ENCODE assay signal across 20 cellular contexts in the genomic region with DNA sequence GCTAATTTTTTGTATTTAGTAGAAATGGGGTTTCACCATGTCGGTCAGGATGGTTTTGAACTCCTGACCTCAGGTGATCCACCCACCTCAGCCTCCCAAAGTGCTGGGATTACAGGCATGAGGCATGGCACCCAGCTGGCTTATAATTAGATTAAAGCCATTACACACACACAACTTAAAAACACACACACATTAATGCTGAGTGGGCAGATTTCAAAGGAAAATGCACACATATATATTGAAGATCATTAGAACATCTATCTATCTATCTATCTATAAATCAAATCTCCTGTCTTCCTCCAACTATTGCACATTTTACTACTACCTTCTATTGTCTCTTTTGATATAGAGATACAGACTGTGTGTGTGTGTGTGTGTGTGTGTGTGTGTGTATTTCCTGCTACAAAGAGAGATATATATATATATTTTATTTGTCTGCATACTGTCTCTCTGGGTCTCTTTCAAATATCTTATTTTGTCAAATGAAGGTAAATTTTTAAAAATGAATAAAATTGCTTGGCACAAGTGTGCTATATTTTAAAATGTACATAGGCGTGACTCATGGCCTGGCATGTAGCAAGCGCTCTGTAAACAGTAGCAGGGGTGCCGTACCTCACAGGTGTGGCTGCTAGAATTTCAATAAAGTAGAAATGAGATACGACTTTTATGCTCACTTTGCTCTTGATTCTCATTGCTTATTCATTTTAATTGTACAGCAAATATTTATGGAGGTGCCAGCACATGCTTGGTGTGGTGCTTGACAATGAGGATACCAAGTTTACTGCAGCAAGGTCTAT.
A peak's percentile ranks its signal among the peaks of the same experiment; 100 is the strongest.
DNase-seq lines count a peak whose midpoint lies in the region; ATAC-seq, FAIRE-seq and TF ChIP-seq lines count a peak whose summit lies in the region.
"Had no signal": no experiment of that assay in that cellular context is flagged by ENCODE, and none has a peak within 500 bp of the region (broad histone marks: within the 10 kb centered on the region; RNA-seq: fewer than 3 reads in every experiment).

No MANE protein-coding gene starts in this region.

- no peaks in the 10 kb centered on the region for H3K9me3 Mint-ChIP-seq in MCF 10A (ENCODE audit: unreplicated experiment)
- no peaks in the 10 kb centered on the region for H3K9me3 Mint-ChIP-seq in stimulated activated memory B cell treated with anti-CD40 and anti-IgM and Interleukin-4, amounts not matched to agents 10 μg/mL and 1 μg/mL and 100 μg/mL, for 72 hours

- ATAC-seq in stimulated activated memory B cell treated with anti-CD40 and anti-IgM and Interleukin-4, amounts not matched to agents 10 μg/mL and 1 μg/mL and 100 μg/mL, for 72 hours, result no peak
- ATAC-seq: T-cell had no signal

- H3K27ac Mint-ChIP-seq in MCF 10A (ENCODE audit: low read depth, unreplicated experiment), result no peak overlapping the region
- H3K27ac Mint-ChIP-seq in stimulated activated memory B cell treated with anti-CD40 and anti-IgM and Interleukin-4, amounts not matched to agents 10 μg/mL and 1 μg/mL and 100 μg/mL, for 72 hours, result no peak overlapping the region
- H3K27ac Mint-ChIP-seq: T-cell had no signal

- no peaks in the 10 kb centered on the region for H4K20me1 ChIP-seq in mammary epithelial cell (ENCODE audit: insufficient read depth, low read length)

- POLR2A ChIA-PET in MCF 10A (lab: Yijun Ruan, JAX), result interaction anchor here (0.5 kb wide), 1 partner anchor 86 kb away, joined by 3 read pairs; no protein-coding TSS in a partner anchor

- H3K9me3 ChIP-seq in mammary epithelial cell (replicated peaks; ENCODE audit: insufficient read depth, low read length) (no peaks in the 10 kb centered on the region), colonic mucosa (no peaks in the 10 kb centered on the region), small intestine (ENCODE audit: control insufficient read depth, low read depth) (no peaks in the 10 kb centered on the region)

- H3K4me1 Mint-ChIP-seq in MCF 10A (ENCODE audit: insufficient read depth, unreplicated experiment), result no peaks in the 10 kb centered on the region
- H3K4me1 Mint-ChIP-seq in stimulated activated memory B cell treated with anti-CD40 and anti-IgM and Interleukin-4, amounts not matched to agents 10 μg/mL and 1 μg/mL and 100 μg/mL, for 72 hours, result no peaks in the 10 kb centered on the region

- dilution Hi-C loops in mammary epithelial cell (cut with HindIII; ENCODE audit: low sequenced_read_pairs), result no loop called here

- no peak overlapping the region for H3K27ac ChIP-seq in mammary epithelial cell (ENCODE audit: insufficient read depth, low read depth, low read length)
- H3K27ac ChIP-seq in colonic mucosa, result no peak overlapping the region
- H3K27ac ChIP-seq in small intestine (ENCODE audit: low read depth in 1 of 2, low read length in 1 of 2), result no peak overlapping the region
- H3K27ac ChIP-seq: GM23248 had no signal

- in situ Hi-C loops in mammary epithelial cell (cut with MboI; ENCODE audit: low sequenced_read_pairs in 2 of 2), result no loop called here

- DNase-seq in MCF 10A (ENCODE audit: unreplicated experiment) (peak; percentile 25), mammary epithelial cell (no peak), NCI-H748 (lab: John Stamatoyannopoulos, UW; ENCODE audit: unreplicated experiment) (peak; percentile 91), colonic mucosa (peak; percentile 41), small intestine (peak; percentile 38), D341Med (ENCODE audit: low spot score) (no peak), H7 (no peak)
- DNase-seq: C1 segment of cervical spinal cord, COR-L47, DND-41, GDM1, GM23248, Karpas-422, MV-4-11, NCI-H1694 treated with DMSO at 0.1 percent for 48 hours, NCI-H446 treated with DMSO at 0.1 percent for 48 hours, T-cell had no signal

- H3K4me1 ChIP-seq in mammary epithelial cell (ENCODE audit: insufficient read depth, low read length), result no peaks in the 10 kb centered on the region
- H3K4me1 ChIP-seq in colonic mucosa, result no peaks in the 10 kb centered on the region
- no peaks in the 10 kb centered on the region for H3K4me1 ChIP-seq in small intestine (ENCODE audit: control insufficient read depth in 2 of 2, insufficient read depth in 1 of 2, low read depth in 1 of 2, low read length in 1 of 2)

- intact Hi-C loops in MCF 10A (cut with micrococcal nuclease), result no loop called here
- intact Hi-C loops in mammary epithelial cell (cut with micrococcal nuclease), result no loop called here
- intact Hi-C loops in colonic mucosa (cut with DNase I), result loop anchor here (10.0 kb wide), 1 partner anchor 871 kb away; no protein-coding TSS in a partner anchor

- no peak for FAIRE-seq in small intestine (lab: Jason Lieb, UNC)
- FAIRE-seq: GM12892, GM19239 had no signal

- H3K27me3 Mint-ChIP-seq in MCF 10A (ENCODE audit: insufficient read depth, unreplicated experiment), result no peaks in the 10 kb centered on the region
- no peaks in the 10 kb centered on the region for H3K27me3 Mint-ChIP-seq in stimulated activated memory B cell treated with anti-CD40 and anti-IgM and Interleukin-4, amounts not matched to agents 10 μg/mL and 1 μg/mL and 100 μg/mL, for 72 hours
- H3K27me3 Mint-ChIP-seq: T-cell had no signal

- H3K4me3 ChIP-seq in mammary epithelial cell (replicated peaks in 1 of 3; ENCODE audit: insufficient read depth in 1 of 3, low read depth in 2 of 3, low read length in 3 of 3) (no peak overlapping the region), colonic mucosa (no peak overlapping the region), small intestine (ENCODE audit: low read depth in 1 of 2, low read length in 2 of 2) (no peak overlapping the region), H7 (ENCODE audit: insufficient read depth, low read depth, low read length) (no peak overlapping the region)
- H3K4me3 ChIP-seq: GM23248 had no signal

- no peaks in the 10 kb centered on the region for H3K27me3 ChIP-seq in mammary epithelial cell (ENCODE audit: insufficient read depth, low read length)
- H3K27me3 ChIP-seq in colonic mucosa, result no peaks in the 10 kb centered on the region
- H3K27me3 ChIP-seq in small intestine (ENCODE audit: control insufficient read depth in 2 of 2, insufficient read depth in 2 of 2, low read length in 2 of 2), result no peaks in the 10 kb centered on the region
- H3K27me3 ChIP-seq in H7 (ENCODE audit: control insufficient read depth, insufficient read depth, low read length), result no peaks in the 10 kb centered on the region

- BruUV-seq in MCF 10A (replicated peaks; lab: Mats Ljungman, UMichigan) (no TSS peak), mammary epithelial cell (replicated peaks; lab: Mats Ljungman, UMichigan) (no TSS peak)

- no peak overlapping the region for H3K4me3 Mint-ChIP-seq in MCF 10A (ENCODE audit: unreplicated experiment)
- no peak overlapping the region for H3K4me3 Mint-ChIP-seq in stimulated activated memory B cell treated with anti-CD40 and anti-IgM and Interleukin-4, amounts not matched to agents 10 μg/mL and 1 μg/mL and 100 μg/mL, for 72 hours
- H3K4me3 Mint-ChIP-seq: T-cell had no signal

- no peak overlapping the region for H3K4me2 ChIP-seq in mammary epithelial cell (ENCODE audit: insufficient read depth, low read depth, low read length)

- no peaks in the 10 kb centered on the region for H3K36me3 Mint-ChIP-seq in MCF 10A (ENCODE audit: insufficient read depth, unreplicated experiment)
- H3K36me3 Mint-ChIP-seq in stimulated activated memory B cell treated with anti-CD40 and anti-IgM and Interleukin-4, amounts not matched to agents 10 μg/mL and 1 μg/mL and 100 μg/mL, for 72 hours, result no peaks in the 10 kb centered on the region
- H3K36me3 Mint-ChIP-seq: T-cell had no signal

- H3K9ac ChIP-seq in mammary epithelial cell (ENCODE audit: insufficient read depth, low read length), result no peak overlapping the region
- no peak overlapping the region for H3K9ac ChIP-seq in colonic mucosa (ENCODE audit: low read depth in 2 of 2, low read length in 2 of 2)
- H3K9ac ChIP-seq: GM23248 had no signal

- no peak overlapping the region for H2AFZ ChIP-seq in mammary epithelial cell (ENCODE audit: low read depth, low read length)
- H2AFZ ChIP-seq: GM23248 had no signal

- H3K36me3 ChIP-seq in mammary epithelial cell (ENCODE audit: insufficient read depth, low read length) (no peaks in the 10 kb centered on the region), colonic mucosa (no peaks in the 10 kb centered on the region), small intestine (ENCODE audit: control insufficient read depth in 2 of 2, insufficient read depth in 2 of 2, low read length in 2 of 2) (no peaks in the 10 kb centered on the region), H7 (replicated peaks; ENCODE audit: control insufficient read depth, insufficient read depth, low read length) (no peaks in the 10 kb centered on the region)

- TF ChIP-seq CTCF in MCF 10A (IDR thresholded peaks at IDR 0.05; ENCODE audit: unreplicated experiment) (no peak), mammary epithelial cell (conservative IDR thresholded peaks at IDR 0.05 in 1 of 2, IDR thresholded peaks at IDR 0.05 in 1 of 2; ENCODE audit: extremely low read depth in 1 of 2, insufficient read depth in 1 of 2, low read depth in 1 of 2, low read length in 2 of 2) (no peak), colonic mucosa (IDR thresholded peaks at IDR 0.05) (no peak)

- H3K79me2 ChIP-seq in mammary epithelial cell (ENCODE audit: insufficient read depth, low read length), result no peaks in the 10 kb centered on the region

- WGBS in mammary epithelial cell (ENCODE audit: low coverage, missing lambda C conversion rate), result 73% methylated on average over 5 of the region's 5 CpGs
- WGBS in small intestine, 3 donors, result 30 to 66% (median 54%) methylated on average over 5 of the region's 5 CpGs

- CTCF ChIA-PET in MCF 10A (lab: Yijun Ruan, JAX) (interaction anchor here (1.0 kb wide), 1 partner anchor 503 kb away, joined by 3 read pairs; no protein-coding TSS in a partner anchor), mammary epithelial cell (lab: Charles Lee; ENCODE audit: low non-redundant PET) (no interaction called here)

Comparison
In these comparisons a context has a peak if more than half of its experiments do, and no peak if none do; other contexts are left out.
1. DNase-seq: peak in MCF 10A (single experiment), NCI-H748 (single experiment), colonic mucosa (single experiment) and small intestine (single experiment); none in mammary epithelial cell (single experiment), D341Med (single experiment) and H7 (single experiment).